Comparison of ENCODE assay signal across 16 cellular contexts in genomic region chr21:46022551-46023107, GRCh38. TPM values are rescaled to one million over a fixed set of nuclear protein-coding genes. Genes with fewer than 3 reads are reported as not detected.
DNase-seq lines count a peak whose midpoint lies in the region; ATAC-seq and TF ChIP-seq lines count a peak whose summit lies in the region.
"Had no signal": no experiment of that assay in that cellular context is flagged by ENCODE, and none has a peak within 500 bp of the region (broad histone marks: within the 10 kb centered on the region; RNA-seq: fewer than 3 reads in every experiment).

No MANE protein-coding gene starts in this region.

- POLR2A ChIA-PET in HCT116 (lab: Charles Lee): no interaction called here
- POLR2A ChIA-PET in activated CD8-positive, alpha-beta T cell treated with anti-CD3 and anti-CD28 coated beads for 36 hours (lab: Charles Lee): no interaction called here

- H3K36me3 ChIP-seq in HCT116 (ENCODE audit: control insufficient read depth in 1 of 2, insufficient read depth in 2 of 2, low read length in 2 of 2) (no peaks in the 10 kb centered on the region), muscle layer of duodenum (ENCODE audit: control insufficient read depth in 1 of 2, insufficient read depth in 2 of 2, low read length in 2 of 2) (no peaks in the 10 kb centered on the region)
- H3K36me3 ChIP-seq: BLaER1 had no signal

- H3K9me3 ChIP-seq in HCT116 (ENCODE audit: control insufficient read depth in 1 of 2, insufficient read depth in 1 of 2, low read depth in 1 of 2, low read length in 2 of 2): no peaks in the 10 kb centered on the region
- no peaks in the 10 kb centered on the region for H3K9me3 ChIP-seq in muscle layer of duodenum (ENCODE audit: control insufficient read depth in 1 of 2, low read length in 2 of 2)
- H3K9me3 ChIP-seq: BLaER1 had no signal

- no peak overlapping the region for H3K9ac ChIP-seq in HCT116 (ENCODE audit: low read length)
- H3K9ac ChIP-seq: BLaER1 had no signal

- no peak overlapping the region for H3K4me3 Mint-ChIP-seq in activated CD8-positive, alpha-beta T cell treated with anti-CD3 and anti-CD28 coated beads for 36 hours
- H3K4me3 Mint-ChIP-seq: activated CD8-positive, alpha-beta memory T cell treated with anti-CD3 and anti-CD28 coated beads, Interleukin-2, amount 10 ng/mL, durations not matched to agents 7 days and 5 days; naive B cell; stimulated activated effector memory CD8-positive, alpha-beta T cell treated with anti-CD3 and anti-CD28 coated beads, Interleukin-12 subunit alpha, Interleukin-12 subunit beta, amount 100 ng/mL, for 72 hours had no signal

- H3K4me1 ChIP-seq in HCT116 (ENCODE audit: control insufficient read depth in 1 of 2, insufficient read depth in 2 of 2, low read length in 2 of 2) (no peaks in the 10 kb centered on the region), muscle layer of duodenum (ENCODE audit: control insufficient read depth in 1 of 2, insufficient read depth in 2 of 2, low read length in 2 of 2) (peaks cover 11 to 21% of the 10 kb centered on the region in 2 donors)

- ATAC-seq in HCT116: peak; percentile 79
- ATAC-seq in HG03469 (IDR thresholded peaks at IDR 0.05; ENCODE audit: unreplicated experiment): no peak
- no peak for ATAC-seq in activated CD8-positive, alpha-beta T cell treated with anti-CD3 and anti-CD28 coated beads for 36 hours
- ATAC-seq: activated CD8-positive, alpha-beta memory T cell treated with anti-CD3 and anti-CD28 coated beads, Interleukin-2, amount 10 ng/mL, durations not matched to agents 7 days and 5 days; stimulated activated effector memory CD8-positive, alpha-beta T cell treated with anti-CD3 and anti-CD28 coated beads, Interleukin-12 subunit alpha, Interleukin-12 subunit beta, amount 100 ng/mL, for 72 hours had no signal

- H3K4me2 ChIP-seq in HCT116 (ENCODE audit: low read length): no peak overlapping the region
- H3K4me2 ChIP-seq: BLaER1 had no signal

- H3K9me3 Mint-ChIP-seq in activated CD8-positive, alpha-beta T cell treated with anti-CD3 and anti-CD28 coated beads for 36 hours: no peaks in the 10 kb centered on the region
- H3K9me3 Mint-ChIP-seq: stimulated activated effector memory CD8-positive, alpha-beta T cell treated with anti-CD3 and anti-CD28 coated beads, Interleukin-12 subunit alpha, Interleukin-12 subunit beta, amount 100 ng/mL, for 72 hours had no signal

- BruUV-seq in HCT116 (replicated peaks; lab: Mats Ljungman, UMichigan): no TSS peak

- RAD21 ChIA-PET in HCT116 (lab: Charles Lee; ENCODE audit: low non-redundant PET in 1 of 2, low total read pairs in 2 of 2, uncharacterized antibody in 2 of 2, unreplicated experiment in 2 of 2): no interaction called here

- intact Hi-C loops in HCT116 (cut with micrococcal nuclease): no loop called here
- intact Hi-C loops in activated CD8-positive, alpha-beta T cell treated with anti-CD3 and anti-CD28 coated beads for 36 hours (cut with micrococcal nuclease): no loop called here

- no peaks in the 10 kb centered on the region; the same call in 1 of the 2 replicates for H3K27me3 ChIP-seq in HCT116 (ENCODE audit: insufficient read depth, low read length)
- no peaks in the 10 kb centered on the region for H3K27me3 ChIP-seq in muscle layer of duodenum (ENCODE audit: low read depth, low read length)
- H3K27me3 ChIP-seq: BLaER1 had no signal

- no peak overlapping the region for H3K27ac Mint-ChIP-seq in activated CD8-positive, alpha-beta T cell treated with anti-CD3 and anti-CD28 coated beads for 36 hours
- H3K27ac Mint-ChIP-seq: activated CD8-positive, alpha-beta memory T cell treated with anti-CD3 and anti-CD28 coated beads, Interleukin-2, amount 10 ng/mL, durations not matched to agents 7 days and 5 days; naive B cell; stimulated activated effector memory CD8-positive, alpha-beta T cell treated with anti-CD3 and anti-CD28 coated beads, Interleukin-12 subunit alpha, Interleukin-12 subunit beta, amount 100 ng/mL, for 72 hours had no signal

- no peaks in the 10 kb centered on the region for H3K36me3 Mint-ChIP-seq in activated CD8-positive, alpha-beta T cell treated with anti-CD3 and anti-CD28 coated beads for 36 hours (ENCODE audit: low read depth)
- H3K36me3 Mint-ChIP-seq: activated CD8-positive, alpha-beta memory T cell treated with anti-CD3 and anti-CD28 coated beads, Interleukin-2, amount 10 ng/mL, durations not matched to agents 7 days and 5 days; stimulated activated effector memory CD8-positive, alpha-beta T cell treated with anti-CD3 and anti-CD28 coated beads, Interleukin-12 subunit alpha, Interleukin-12 subunit beta, amount 100 ng/mL, for 72 hours had no signal

- no peak overlapping the region for H3K27ac ChIP-seq in HCT116 (ENCODE audit: low read depth, low read length)
- peak overlapping the region; percentile 80 for H3K27ac ChIP-seq in muscle layer of duodenum (ENCODE audit: low read length)
- H3K27ac ChIP-seq: BLaER1 had no signal

- no peak for TF ChIP-seq CTCF in HCT116 (IDR thresholded peaks at IDR 0.05 in 2 of 3, conservative IDR thresholded peaks at IDR 0.05 in 1 of 3; ENCODE audit: borderline replicate concordance in 1 of 3, insufficient read depth in 1 of 3, low read depth in 2 of 3, low read length in 2 of 3)
- no peak for TF ChIP-seq CTCF in activated CD8-positive, alpha-beta T cell treated with anti-CD3 and anti-CD28 coated beads for 36 hours (IDR thresholded peaks at IDR 0.05)

- no peaks in the 10 kb centered on the region for H4K20me1 ChIP-seq in HCT116 (ENCODE audit: insufficient read depth)
- H4K20me1 ChIP-seq: BLaER1 had no signal

- no peak overlapping the region for H2AFZ ChIP-seq in HCT116 (ENCODE audit: low read depth, low read length, poor library complexity, severe bottlenecking)

- CTCF ChIA-PET in HCT116 (lab: Charles Lee): no interaction called here
- CTCF ChIA-PET in activated CD8-positive, alpha-beta T cell treated with anti-CD3 and anti-CD28 coated beads for 36 hours (lab: Charles Lee): no interaction called here

- peaks cover 11% of the 10 kb centered on the region for H3K4me1 Mint-ChIP-seq in activated CD8-positive, alpha-beta T cell treated with anti-CD3 and anti-CD28 coated beads for 36 hours (ENCODE audit: low read depth)
- H3K4me1 Mint-ChIP-seq: activated CD8-positive, alpha-beta memory T cell treated with anti-CD3 and anti-CD28 coated beads, Interleukin-2, amount 10 ng/mL, durations not matched to agents 7 days and 5 days; naive B cell had no signal

- H3K79me2 ChIP-seq in HCT116 (ENCODE audit: insufficient read depth, low read length): no peaks in the 10 kb centered on the region

- H3K9me2 ChIP-seq in HCT116 (ENCODE audit: insufficient read depth): no peaks in the 10 kb centered on the region

- peaks cover 33% of the 10 kb centered on the region for H3K27me3 Mint-ChIP-seq in activated CD8-positive, alpha-beta T cell treated with anti-CD3 and anti-CD28 coated beads for 36 hours

- TF ChIP-seq RAD21 in HCT116 (IDR thresholded peaks at IDR 0.05; ENCODE audit: low read depth): no peak

- H3K4me3 ChIP-seq in HCT116 (replicated peaks in 1 of 2; ENCODE audit: low read depth in 1 of 2, low read length in 2 of 2) (no peak overlapping the region), muscle layer of duodenum (ENCODE audit: low read depth in 1 of 2, low read length in 2 of 2) (peak overlapping the region in 1 of 2 donors; percentile 45)
- H3K4me3 ChIP-seq: BLaER1 had no signal

- TF ChIP-seq POLR2A in HCT116 (IDR thresholded peaks at IDR 0.05; ENCODE audit: borderline replicate concordance, extremely low read depth, insufficient read depth, insufficient read length): no peak

- DNase-seq in AG08395 (ENCODE audit: low spot score) (peak; percentile 94), HCT116 (ENCODE audit: low read depth, low spot score) (no peak), amniotic epithelial cell (ENCODE audit: low read depth) (peak; percentile 19), NCI-H2171 treated with DMSO at 0.1 percent for 48 hours (lab: John Stamatoyannopoulos, UW) (no peak), NCI-H146 treated with DMSO at 0.1 percent for 48 hours (lab: John Stamatoyannopoulos, UW; ENCODE audit: unreplicated experiment) (no peak)
- DNase-seq in activated CD8-positive, alpha-beta T cell treated with anti-CD3 and anti-CD28 coated beads for 36 hours: no peak
- DNase-seq: activated CD8-positive, alpha-beta memory T cell treated with anti-CD3 and anti-CD28 coated beads, Interleukin-2, amount 10 ng/mL, durations not matched to agents 7 days and 5 days; anterior cingulate cortex; effector memory CD4-positive, alpha-beta T cell; naive B cell; stimulated activated CD4-positive, alpha-beta T cell treated with anti-CD3 and anti-CD28 coated beads, Interleukin-15, amount 100 ng/mL, for 24 hours; T-helper 2 cell had no signal

TF ChIP-seq in HCT116, 20 proteins besides CTCF, POLR2A, EP300 and RAD21 (continues in another document):
- TF ChIP-seq ZNF274 (IDR thresholded peaks at IDR 0.05; ENCODE audit: low read depth, low read length): no peak
- TF ChIP-seq ATF3 (IDR thresholded peaks at IDR 0.05): no peak
- no peak for TF ChIP-seq SIN3A (IDR thresholded peaks at IDR 0.05; ENCODE audit: low read depth)
- no peak for TF ChIP-seq CBX3 (IDR thresholded peaks at IDR 0.05; ENCODE audit: low read depth)

RNA-seq across cellular contexts. Expression of gene COL6A1, which starts 41.1 kb away (rescaled TPM):
- total RNA-seq in HCT116 (2021; ENCODE audit: unreplicated experiment): 87.5 TPM
- 96.4 and 117 TPM in 2 replicates for polyA plus RNA-seq in HCT116 (2012)
- 1 to 10 TPM; 4.1 to 5.2 TPM for total RNA-seq in activated CD8-positive, alpha-beta T cell treated with anti-CD3 and anti-CD28 coated beads for 36 hours

Comparison
In these comparisons a context has a peak if more than half of its experiments do, and no peak if none do; other contexts are left out.
1. DNase-seq: peak in AG08395 (single experiment) and amniotic epithelial cell (single experiment); none in HCT116 (single experiment), NCI-H2171 treated with DMSO at 0.1 percent for 48 hours (single experiment), NCI-H146 treated with DMSO at 0.1 percent for 48 hours (single experiment) and activated CD8-positive, alpha-beta T cell treated with anti-CD3 and anti-CD28 coated beads for 36 hours (single experiment).
2. RNA of gene COL6A1, which starts 41.1 kb away (total RNA-seq): 87.5 TPM in HCT116 (single experiment); 4.1 to 5.2 TPM in activated CD8-positive, alpha-beta T cell treated with anti-CD3 and anti-CD28 coated beads for 36 hours; every median in the first group is over 10 times any median in the second.